ENCODE assay signal across 1 cellular context in the genomic region with DNA sequence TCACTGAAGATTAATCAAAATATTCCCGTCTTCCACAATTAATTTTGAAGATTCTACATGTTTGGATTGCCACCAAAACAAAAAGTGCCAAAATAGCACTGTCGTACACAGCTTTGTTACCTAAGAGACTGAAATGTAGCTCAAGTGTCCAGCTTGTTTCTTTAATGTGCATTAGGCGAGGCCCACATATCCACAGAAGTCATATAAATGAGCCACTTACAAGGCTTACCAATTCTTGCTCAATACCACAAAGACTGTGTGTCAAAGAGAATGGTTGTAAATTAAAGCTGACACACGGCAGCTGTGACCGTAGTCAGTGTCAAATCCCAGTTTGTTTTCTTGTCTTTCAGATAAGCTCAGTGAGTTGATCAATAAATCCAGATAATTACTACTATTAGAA.
A peak's percentile ranks its signal among the peaks of the same experiment; 100 is the strongest.
TF ChIP-seq lines count a peak whose summit lies in the region.

No MANE protein-coding gene starts in this region.

TF ChIP-seq in K562, 482 proteins besides CTCF, POLR2A, EP300 and RAD21 (continued from another document):
- TF ChIP-seq NR2C2 (CRISPR knock-in tag; IDR thresholded peaks at IDR 0.05) (no peak), NR2C2 (tag; IDR thresholded peaks at IDR 0.05) (no peak), CHD1 (IDR thresholded peaks at IDR 0.05; ENCODE audit: low read length) (no peak), CEBPB (tag; IDR thresholded peaks at IDR 0.05) (peak; percentile 66), MEIS2 (IDR thresholded peaks at IDR 0.05; ENCODE audit: partially characterized antibody) (peak; percentile 85)
- TF ChIP-seq, protein P1, sequence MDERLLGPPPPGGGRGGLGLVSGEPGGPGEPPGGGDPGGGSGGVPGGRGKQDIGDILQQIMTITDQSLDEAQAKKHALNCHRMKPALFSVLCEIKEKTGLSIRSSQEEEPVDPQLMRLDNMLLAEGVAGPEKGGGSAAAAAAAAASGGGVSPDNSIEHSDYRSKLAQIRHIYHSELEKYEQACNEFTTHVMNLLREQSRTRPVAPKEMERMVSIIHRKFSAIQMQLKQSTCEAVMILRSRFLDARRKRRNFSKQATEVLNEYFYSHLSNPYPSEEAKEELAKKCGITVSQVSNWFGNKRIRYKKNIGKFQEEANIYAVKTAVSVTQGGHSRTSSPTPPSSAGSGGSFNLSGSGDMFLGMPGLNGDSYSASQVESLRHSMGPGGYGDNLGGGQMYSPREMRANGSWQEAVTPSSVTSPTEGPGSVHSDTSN (CRISPR knock-in tag; IDR thresholded peaks at IDR 0.05; ENCODE audit: low read depth): no peak
- TF ChIP-seq, protein P1 (tag; conservative IDR thresholded peaks at IDR 0.05; ENCODE audit: low read depth): peak; percentile 75
- TF ChIP-seq, protein P2, sequence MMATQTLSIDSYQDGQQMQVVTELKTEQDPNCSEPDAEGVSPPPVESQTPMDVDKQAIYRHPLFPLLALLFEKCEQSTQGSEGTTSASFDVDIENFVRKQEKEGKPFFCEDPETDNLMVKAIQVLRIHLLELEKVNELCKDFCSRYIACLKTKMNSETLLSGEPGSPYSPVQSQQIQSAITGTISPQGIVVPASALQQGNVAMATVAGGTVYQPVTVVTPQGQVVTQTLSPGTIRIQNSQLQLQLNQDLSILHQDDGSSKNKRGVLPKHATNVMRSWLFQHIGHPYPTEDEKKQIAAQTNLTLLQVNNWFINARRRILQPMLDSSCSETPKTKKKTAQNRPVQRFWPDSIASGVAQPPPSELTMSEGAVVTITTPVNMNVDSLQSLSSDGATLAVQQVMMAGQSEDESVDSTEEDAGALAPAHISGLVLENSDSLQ (IDR thresholded peaks at IDR 0.05): peak; percentile 45; the same call in 1 of the 2 replicates
- TF ChIP-seq, protein P3, sequence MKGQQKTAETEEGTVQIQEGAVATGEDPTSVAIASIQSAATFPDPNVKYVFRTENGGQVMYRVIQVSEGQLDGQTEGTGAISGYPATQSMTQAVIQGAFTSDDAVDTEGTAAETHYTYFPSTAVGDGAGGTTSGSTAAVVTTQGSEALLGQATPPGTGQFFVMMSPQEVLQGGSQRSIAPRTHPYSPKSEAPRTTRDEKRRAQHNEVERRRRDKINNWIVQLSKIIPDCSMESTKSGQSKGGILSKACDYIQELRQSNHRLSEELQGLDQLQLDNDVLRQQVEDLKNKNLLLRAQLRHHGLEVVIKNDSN (CRISPR knock-in tag; IDR thresholded peaks at IDR 0.05): no peak
